ENCODE assay signal across 8 cellular contexts in genomic region chr2:223692227-223692947, GRCh38.
DNase-seq lines count a peak whose midpoint lies in the region; ATAC-seq and TF ChIP-seq lines count a peak whose summit lies in the region.

No MANE protein-coding gene starts in this region.

- no peak for ATAC-seq in sciatic nerve
- no peak for ATAC-seq in HG02981 (IDR thresholded peaks at IDR 0.05; ENCODE audit: unreplicated experiment)

- H3K9me3 ChIP-seq in SU-DHL-6 (ENCODE audit: insufficient read depth, low read length), result no peaks in the 10 kb centered on the region

- H3K9ac ChIP-seq in SU-DHL-6 (ENCODE audit: low read length), result no peak overlapping the region

- H3K4me3 Mint-ChIP-seq in CD14-positive monocyte, result no peak overlapping the region

- no peak overlapping the region for H3K4me2 ChIP-seq in SU-DHL-6 (ENCODE audit: low read depth, low read length, poor library complexity, severe bottlenecking)

- no peaks in the 10 kb centered on the region for H3K4me1 Mint-ChIP-seq in CD14-positive monocyte

- TF ChIP-seq CTCF in CD14-positive monocyte (IDR thresholded peaks at IDR 0.05), result peak; percentile 39
- TF ChIP-seq CTCF in SU-DHL-6 (IDR thresholded peaks at IDR 0.05; ENCODE audit: insufficient read depth, low read length, poor library complexity, severe bottlenecking), result peak; percentile 9

- H3K27ac ChIP-seq in SU-DHL-6 (ENCODE audit: low read depth, low read length), result no peak overlapping the region

- H3K27ac Mint-ChIP-seq in CD14-positive monocyte, result no peak overlapping the region

- H4K20me1 ChIP-seq in SU-DHL-6 (ENCODE audit: low read depth, low read length), result no peaks in the 10 kb centered on the region

- no peaks in the 10 kb centered on the region for H3K36me3 Mint-ChIP-seq in CD14-positive monocyte

- no peak overlapping the region for H3K4me3 ChIP-seq in SU-DHL-6 (ENCODE audit: insufficient read depth, low read length, poor library complexity, severe bottlenecking)

- no peaks in the 10 kb centered on the region for H3K27me3 ChIP-seq in SU-DHL-6 (ENCODE audit: low read length)

- peaks cover 7 to 9% (median 9%) of the 10 kb centered on the region in 3 donors for H3K27me3 Mint-ChIP-seq in CD14-positive monocyte (ENCODE audit: low read depth in 3 of 3)

- H3K79me2 ChIP-seq in SU-DHL-6 (ENCODE audit: insufficient read depth, low read length), result no peaks in the 10 kb centered on the region

- no peaks in the 10 kb centered on the region for H3K9me2 ChIP-seq in SU-DHL-6 (replicated peaks; ENCODE audit: insufficient read depth, low read length)

- no peak overlapping the region for H2AFZ ChIP-seq in SU-DHL-6 (ENCODE audit: low read depth, low read length, severe bottlenecking)

- H3K9me3 Mint-ChIP-seq in CD14-positive monocyte, result peaks cover 0 to 2% (median 0%) of the 10 kb centered on the region in 7 donors

- DNase-seq in CD14-positive monocyte (ENCODE audit: low spot score) (no peak), HPDE6-E6E7 (ENCODE audit: extremely low spot score) (peak; percentile 49), glomerular visceral epithelial cell (ENCODE audit: extremely low spot score) (peak; percentile 62), sciatic nerve (ENCODE audit: low spot score) (peak; percentile 60), T1000 (lab: John Stamatoyannopoulos, UW) (no peak)
- DNase-seq in stimulated activated naive CD4-positive, alpha-beta T cell treated with Interleukin-2 at 50 U/mL for 16 hours (lab: John Stamatoyannopoulos, UW), result no peak

- H3K36me3 ChIP-seq in SU-DHL-6 (ENCODE audit: low read length), result no peaks in the 10 kb centered on the region

- intact Hi-C loops in CD14-positive monocyte (cut with micrococcal nuclease) (no loop called here), sciatic nerve (cut with DNase I) (no loop called here)

- H3F3A ChIP-seq in SU-DHL-6 (ENCODE audit: insufficient read depth), result no peaks in the 10 kb centered on the region

Comparison
In these comparisons a context has a peak if more than half of its experiments do, and no peak if none do; other contexts are left out.
1. DNase-seq: peak in HPDE6-E6E7 (single experiment), glomerular visceral epithelial cell (single experiment) and sciatic nerve (single experiment); none in CD14-positive monocyte (single experiment), T1000 (single experiment) and stimulated activated naive CD4-positive, alpha-beta T cell treated with Interleukin-2 at 50 U/mL for 16 hours (single experiment).